In genomic region chr6:39342692-39343460, GRCh38 we compare ENCODE assay signal across 1 cellular context.
TF ChIP-seq lines count a peak whose summit lies in the region.

No MANE protein-coding gene starts in this region.

TF ChIP-seq in HEK293, 187 proteins besides CTCF, POLR2A, EP300 and RAD21 (continued from another document):
- TF ChIP-seq PATZ1 (tag by site-specific recombination; IDR thresholded peaks at IDR 0.05) (no peak), ZSCAN16 (tag by site-specific recombination; IDR thresholded peaks at IDR 0.05) (no peak)
